Comparison of ENCODE assay signal across 9 cellular contexts in the genomic region with DNA sequence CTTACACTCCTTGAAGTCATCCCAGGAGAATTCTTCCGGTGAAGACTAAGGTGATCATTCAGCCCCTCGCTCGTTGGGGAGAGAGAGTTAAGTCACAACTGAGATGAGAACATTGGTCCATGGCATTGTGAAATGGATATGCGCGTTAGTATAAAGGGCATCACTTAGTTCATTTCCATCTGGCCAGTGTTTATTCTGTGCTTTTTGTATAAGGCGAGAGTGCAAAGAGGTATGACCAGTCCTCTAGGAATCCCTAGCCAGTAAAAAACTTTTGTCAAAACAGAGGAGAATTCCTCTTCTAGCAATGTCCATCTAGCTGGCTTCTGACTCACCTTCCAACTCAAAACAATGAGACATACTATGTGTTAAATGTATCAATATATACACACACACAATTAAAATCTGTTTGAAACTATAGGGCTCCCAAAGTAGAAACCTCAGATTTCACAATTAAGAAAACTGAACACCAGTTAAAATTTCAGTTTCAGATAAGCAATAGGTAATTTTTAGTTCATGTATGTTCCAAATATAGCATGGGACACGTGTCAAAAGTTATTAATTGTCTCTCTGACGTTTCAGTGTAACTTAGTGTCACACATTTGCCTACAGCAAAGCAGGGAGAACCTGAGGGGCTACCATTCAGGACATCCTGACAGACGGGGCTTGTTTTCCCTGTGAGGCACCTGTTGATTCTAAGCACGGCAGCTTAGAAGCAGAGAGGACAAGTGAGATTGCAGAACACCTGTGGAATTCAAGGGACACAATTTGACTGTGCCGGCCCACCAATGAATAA.
DNase-seq lines count a peak whose midpoint lies in the region; ATAC-seq, FAIRE-seq and TF ChIP-seq lines count a peak whose summit lies in the region.
"Had no signal": no experiment of that assay in that cellular context is flagged by ENCODE, and none has a peak within 500 bp of the region (broad histone marks: within the 10 kb centered on the region; RNA-seq: fewer than 3 reads in every experiment).

No MANE protein-coding gene starts in this region.

- SMC1A ChIA-PET in GM12878 (lab: Charles Lee; ENCODE audit: uncharacterized antibody, unreplicated experiment) = no interaction called here

- peak; percentile 7 for FAIRE-seq in GM12878 (lab: Jason Lieb, UNC)

- H3K9ac ChIP-seq in GM12878 (ENCODE audit: control insufficient read depth, insufficient read depth, low read length) = no peak overlapping the region

- H3K4me2 ChIP-seq in GM12878 (ENCODE audit: control insufficient read depth, insufficient read depth) = peak overlapping the region; percentile 34

- peak overlapping the region; percentile 56 for H3K27ac ChIP-seq in GM12878 (ENCODE audit: control insufficient read depth, insufficient read depth)

- no peaks in the 10 kb centered on the region for H3K79me2 ChIP-seq in GM12878 (ENCODE audit: control insufficient read depth, insufficient read depth, low read length)

- TF ChIP-seq CTCF in AG09309 (IDR thresholded peaks at IDR 0.05; ENCODE audit: control insufficient read depth, insufficient read depth, low read depth, low read length, missing control alignments) (no peak), GM12878 (IDR thresholded peaks at IDR 0.05 in 2 of 3, conservative IDR thresholded peaks at IDR 0.05 in 1 of 3; ENCODE audit: control insufficient read depth in 2 of 3, extremely low read depth in 1 of 3, insufficient read depth in 1 of 3, low read depth in 3 of 3, low read length in 3 of 3) (no peak)

- 50% methylated on average over 11 of the region's 11 CpGs for WGBS in GM12878 (ENCODE audit: insufficient coverage, insufficient replicate concordance, low lambda C conversion rate, missing lambda C conversion rate)

- intact Hi-C loops in GM12878 (cut with micrococcal nuclease; ENCODE audit: unreplicated experiment) = no loop called here

- in situ Hi-C loops in GM12878 (cut with MboI) = no loop called here
- in situ Hi-C loops in G401 (cut with HindIII; ENCODE audit: low sequenced_read_pairs) = no loop called here

- no TSS peak for BruUV-seq in GM12878 (replicated peaks; lab: Mats Ljungman, UMichigan)

- peak; percentile 68 to 73; a peak in 2 of 4 replicates for TF ChIP-seq EP300 in GM12878 (IDR thresholded peaks at IDR 0.05; ENCODE audit: borderline replicate concordance in 1 of 2, control insufficient read depth in 1 of 2, low read depth in 2 of 2, low read length in 2 of 2)

- no peaks in the 10 kb centered on the region for H3K36me3 ChIP-seq in GM12878 (ENCODE audit: control insufficient read depth in 2 of 2, insufficient read depth in 2 of 2, low read length in 1 of 2)

- RAD21 ChIA-PET in GM12878 (lab: Charles Lee; ENCODE audit: unreplicated experiment) = interaction anchor here (3.4 kb wide), 1 partner anchor 156 kb away, joined by 13 read pairs; no protein-coding TSS in a partner anchor

- peaks cover 2% of the 10 kb centered on the region; the same call in 2 of the 3 replicates for H3K9me3 ChIP-seq in GM12878 (replicated peaks; ENCODE audit: control insufficient read depth, insufficient read depth, low read length)

- TF ChIP-seq POLR2A in GM12878 (IDR thresholded peaks at IDR 0.05; ENCODE audit: low read depth, low read length) = no peak

- H3K4me3 ChIP-seq in AG09309 (ENCODE audit: control insufficient read depth, low read depth, low read length) (no peak overlapping the region), GM12878 (no peak overlapping the region)

- H4K20me1 ChIP-seq in GM12878 (ENCODE audit: control insufficient read depth, insufficient read depth) = no peaks in the 10 kb centered on the region

- H2AFZ ChIP-seq in GM12878 (ENCODE audit: control insufficient read depth, low read depth, low read length) = peak overlapping the region; percentile 16

- CTCF ChIA-PET in GM12878 (lab: Yijun Ruan, JAX) = no interaction called here

- no peak for TF ChIP-seq RAD21 in GM12878 (IDR thresholded peaks at IDR 0.05; ENCODE audit: insufficient read depth, low read depth, low read length)

- POLR2A ChIA-PET in GM12878 (lab: Charles Lee) = no interaction called here

- DNase-seq in AG09309 (ENCODE audit: low read depth) (peak; percentile 65), GM12878 (ENCODE audit: low read depth, low spot score) (peak; percentile 57), pons (ENCODE audit: low spot score) (no peak), NCI-H187 treated with DMSO at 0.1 percent for 48 hours (lab: John Stamatoyannopoulos, UW) (no peak), G401 (ENCODE audit: low spot score) (no peak), cerebellar nuclear complex (lab: John Stamatoyannopoulos, UW) (no peak)
- DNase-seq: CD4-positive, alpha-beta memory T cell had no signal

- peak; percentile 66 for ATAC-seq in GM19438 (IDR thresholded peaks at IDR 0.05; ENCODE audit: low read depth, unreplicated experiment)
- ATAC-seq in HG03097 (IDR thresholded peaks at IDR 0.05; ENCODE audit: low FRiP score, unreplicated experiment) = peak; percentile 73
- ATAC-seq in GM12878 = peak; percentile 80

- no peaks in the 10 kb centered on the region for H3K27me3 ChIP-seq in GM12878 (replicated peaks in 1 of 2; ENCODE audit: control insufficient read depth in 2 of 2, insufficient read depth in 2 of 2, low read length in 1 of 2)

- peaks cover 34% of the 10 kb centered on the region for H3K4me1 ChIP-seq in GM12878 (ENCODE audit: control insufficient read depth, insufficient read depth, low read length)

TF ChIP-seq in GM12878, 131 proteins besides CTCF, POLR2A, EP300 and RAD21 (continues in another document):
- TF ChIP-seq SRF (IDR thresholded peaks at IDR 0.05; ENCODE audit: low read depth in 2 of 2, low read length in 2 of 2) (no peak), MTA2 (IDR thresholded peaks at IDR 0.05; ENCODE audit: low read depth) (peak; percentile 82), STAT1 (conservative IDR thresholded peaks at IDR 0.05) (no peak), RB1 (IDR thresholded peaks at IDR 0.05; ENCODE audit: borderline replicate concordance) (no peak), BHLHE40 (IDR thresholded peaks at IDR 0.05; ENCODE audit: borderline replicate concordance in 1 of 2, low read depth in 2 of 2, low read length in 1 of 2) (peak; percentile 84 to 95), SMAD1 (IDR thresholded peaks at IDR 0.05; ENCODE audit: low read depth, partially characterized antibody) (no peak), TCF12 (IDR thresholded peaks at IDR 0.05; ENCODE audit: low read depth, low read length) (no peak), POLR2AphosphoS2 (IDR thresholded peaks at IDR 0.05; ENCODE audit: low read depth, low read length) (no peak), EED (IDR thresholded peaks at IDR 0.05; ENCODE audit: low read depth) (no peak)
- TF ChIP-seq, protein P1, sequence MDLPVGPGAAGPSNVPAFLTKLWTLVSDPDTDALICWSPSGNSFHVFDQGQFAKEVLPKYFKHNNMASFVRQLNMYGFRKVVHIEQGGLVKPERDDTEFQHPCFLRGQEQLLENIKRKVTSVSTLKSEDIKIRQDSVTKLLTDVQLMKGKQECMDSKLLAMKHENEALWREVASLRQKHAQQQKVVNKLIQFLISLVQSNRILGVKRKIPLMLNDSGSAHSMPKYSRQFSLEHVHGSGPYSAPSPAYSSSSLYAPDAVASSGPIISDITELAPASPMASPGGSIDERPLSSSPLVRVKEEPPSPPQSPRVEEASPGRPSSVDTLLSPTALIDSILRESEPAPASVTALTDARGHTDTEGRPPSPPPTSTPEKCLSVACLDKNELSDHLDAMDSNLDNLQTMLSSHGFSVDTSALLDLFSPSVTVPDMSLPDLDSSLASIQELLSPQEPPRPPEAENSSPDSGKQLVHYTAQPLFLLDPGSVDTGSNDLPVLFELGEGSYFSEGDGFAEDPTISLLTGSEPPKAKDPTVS (IDR thresholded peaks at IDR 0.05; ENCODE audit: low read depth, low read length) = no peak
- TF ChIP-seq, protein P2, sequence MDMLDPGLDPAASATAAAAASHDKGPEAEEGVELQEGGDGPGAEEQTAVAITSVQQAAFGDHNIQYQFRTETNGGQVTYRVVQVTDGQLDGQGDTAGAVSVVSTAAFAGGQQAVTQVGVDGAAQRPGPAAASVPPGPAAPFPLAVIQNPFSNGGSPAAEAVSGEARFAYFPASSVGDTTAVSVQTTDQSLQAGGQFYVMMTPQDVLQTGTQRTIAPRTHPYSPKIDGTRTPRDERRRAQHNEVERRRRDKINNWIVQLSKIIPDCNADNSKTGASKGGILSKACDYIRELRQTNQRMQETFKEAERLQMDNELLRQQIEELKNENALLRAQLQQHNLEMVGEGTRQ (IDR thresholded peaks at IDR 0.05; ENCODE audit: borderline replicate concordance, low read depth, low read length) = peak; percentile 17; the same call in 1 of the 2 replicates
- TF ChIP-seq, protein P3, sequence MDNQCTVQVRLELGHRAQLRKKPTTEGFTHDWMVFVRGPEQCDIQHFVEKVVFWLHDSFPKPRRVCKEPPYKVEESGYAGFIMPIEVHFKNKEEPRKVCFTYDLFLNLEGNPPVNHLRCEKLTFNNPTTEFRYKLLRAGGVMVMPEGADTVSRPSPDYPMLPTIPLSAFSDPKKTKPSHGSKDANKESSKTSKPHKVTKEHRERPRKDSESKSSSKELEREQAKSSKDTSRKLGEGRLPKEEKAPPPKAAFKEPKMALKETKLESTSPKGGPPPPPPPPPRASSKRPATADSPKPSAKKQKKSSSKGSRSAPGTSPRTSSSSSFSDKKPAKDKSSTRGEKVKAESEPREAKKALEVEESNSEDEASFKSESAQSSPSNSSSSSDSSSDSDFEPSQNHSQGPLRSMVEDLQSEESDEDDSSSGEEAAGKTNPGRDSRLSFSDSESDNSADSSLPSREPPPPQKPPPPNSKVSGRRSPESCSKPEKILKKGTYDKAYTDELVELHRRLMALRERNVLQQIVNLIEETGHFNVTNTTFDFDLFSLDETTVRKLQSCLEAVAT (IDR thresholded peaks at IDR 0.05) = no peak

Comparison
In these comparisons a context has a peak if more than half of its experiments do, and no peak if none do; other contexts are left out.
1. DNase-seq: peak in AG09309 (single experiment) and GM12878 (single experiment); none in pons (single experiment), NCI-H187 treated with DMSO at 0.1 percent for 48 hours (single experiment), G401 (single experiment) and cerebellar nuclear complex (0 of 2).
2. Peak in every context shown above with its lines, with median percentiles within 50 percentile points of each other: ATAC-seq.